ENCODE assay signal across 19 cellular contexts in the genomic region with DNA sequence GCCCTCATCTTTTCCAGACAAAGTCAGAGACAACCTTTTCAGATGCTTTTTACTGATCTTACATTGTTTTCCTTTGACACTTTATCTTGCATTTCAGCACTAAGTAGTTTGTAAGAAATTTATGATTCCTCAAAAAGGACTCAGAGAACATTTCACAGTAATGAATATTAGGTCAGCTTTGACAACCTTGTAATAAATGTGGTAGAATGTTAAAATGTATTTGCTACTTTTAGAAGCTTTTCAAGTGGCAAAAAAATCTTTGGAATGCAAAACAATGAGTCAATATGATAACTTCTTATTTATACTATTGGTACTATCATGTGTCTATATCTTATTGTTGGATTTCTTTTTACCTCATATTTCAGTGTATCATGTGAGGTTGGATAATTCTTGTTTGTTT.
DNase-seq lines count a peak whose midpoint lies in the region; ATAC-seq and TF ChIP-seq lines count a peak whose summit lies in the region.
"Had no signal": no experiment of that assay in that cellular context is flagged by ENCODE, and none has a peak within 500 bp of the region (broad histone marks: within the 10 kb centered on the region; RNA-seq: fewer than 3 reads in every experiment).

No MANE protein-coding gene starts in this region.

- H2AFZ ChIP-seq in osteoblast (ENCODE audit: low read length) = no peak overlapping the region

- H3K36me3 ChIP-seq in osteoblast (ENCODE audit: insufficient read depth, low read length) = no peaks in the 10 kb centered on the region

- H3K4me3 ChIP-seq in choroid plexus epithelial cell (ENCODE audit: low read depth, low read length) (no peak overlapping the region), osteoblast (ENCODE audit: insufficient read depth, low read length) (no peak overlapping the region)

- DNase-seq in EL (peak; percentile 58), NCI-H226 (peak; percentile 17), choroid plexus epithelial cell (ENCODE audit: low read depth) (peak; percentile 63), osteoblast (ENCODE audit: insufficient read length, low spot score, missing footprints) (peak; percentile 2), NCI-H146 (lab: John Stamatoyannopoulos, UW) (no peak), NCI-H1417 treated with DMSO at 0.1 percent for 48 hours (lab: John Stamatoyannopoulos, UW) (no peak), NCI-H1930 (lab: John Stamatoyannopoulos, UW) (no peak)
- DNase-seq: CD8-positive, alpha-beta T cell; DMS79 treated with DMSO at 0.1 percent for 48 hours; GF-D8; HFFc6; NCI-H1105 treated with DMSO at 0.1 percent for 48 hours; NCI-H187 treated with DMSO at 0.1 percent for 48 hours; NCI-H446; NK-92 treated with Interleukin-12 subunit alpha and Interleukin-12 subunit beta, amount 100 ng/mL, for 24 hours; OCI-M1; RPMI8226; SW 1271 had no signal

- no peaks in the 10 kb centered on the region for H3K9me3 ChIP-seq in osteoblast (ENCODE audit: low read depth, low read length)

- no peaks in the 10 kb centered on the region for H4K20me1 ChIP-seq in osteoblast (ENCODE audit: insufficient read depth, low read length)

- no peak for ATAC-seq in HG03025 (IDR thresholded peaks at IDR 0.05; ENCODE audit: low FRiP score, unreplicated experiment)
- ATAC-seq: CD8-positive, alpha-beta T cell had no signal

- no peaks in the 10 kb centered on the region for H3K4me1 ChIP-seq in osteoblast (ENCODE audit: insufficient read depth, low read length)

- H3K4me2 ChIP-seq in osteoblast (ENCODE audit: insufficient read depth, low read length) = no peak overlapping the region

- TF ChIP-seq CTCF in choroid plexus epithelial cell (conservative IDR thresholded peaks at IDR 0.05; ENCODE audit: low read depth, low read length) (no peak), osteoblast (IDR thresholded peaks at IDR 0.05; ENCODE audit: extremely low read depth, low read depth, low read length) (no peak)

- no peaks in the 10 kb centered on the region for H3K27me3 ChIP-seq in osteoblast (ENCODE audit: insufficient read depth, low read length)

- no peak overlapping the region for H3K27ac ChIP-seq in osteoblast (ENCODE audit: low read depth, low read length)

- H3K79me2 ChIP-seq in osteoblast (ENCODE audit: insufficient read depth, low read length) = no peaks in the 10 kb centered on the region

Comparison
In these comparisons a context has a peak if more than half of its experiments do, and no peak if none do; other contexts are left out.
1. DNase-seq: peak in EL (single experiment), NCI-H226 (single experiment), choroid plexus epithelial cell (single experiment) and osteoblast (single experiment); none in NCI-H146 (single experiment), NCI-H1417 treated with DMSO at 0.1 percent for 48 hours (single experiment) and NCI-H1930 (0 of 2).